20 cellular contexts compared by ENCODE assay signal in the genomic region with DNA sequence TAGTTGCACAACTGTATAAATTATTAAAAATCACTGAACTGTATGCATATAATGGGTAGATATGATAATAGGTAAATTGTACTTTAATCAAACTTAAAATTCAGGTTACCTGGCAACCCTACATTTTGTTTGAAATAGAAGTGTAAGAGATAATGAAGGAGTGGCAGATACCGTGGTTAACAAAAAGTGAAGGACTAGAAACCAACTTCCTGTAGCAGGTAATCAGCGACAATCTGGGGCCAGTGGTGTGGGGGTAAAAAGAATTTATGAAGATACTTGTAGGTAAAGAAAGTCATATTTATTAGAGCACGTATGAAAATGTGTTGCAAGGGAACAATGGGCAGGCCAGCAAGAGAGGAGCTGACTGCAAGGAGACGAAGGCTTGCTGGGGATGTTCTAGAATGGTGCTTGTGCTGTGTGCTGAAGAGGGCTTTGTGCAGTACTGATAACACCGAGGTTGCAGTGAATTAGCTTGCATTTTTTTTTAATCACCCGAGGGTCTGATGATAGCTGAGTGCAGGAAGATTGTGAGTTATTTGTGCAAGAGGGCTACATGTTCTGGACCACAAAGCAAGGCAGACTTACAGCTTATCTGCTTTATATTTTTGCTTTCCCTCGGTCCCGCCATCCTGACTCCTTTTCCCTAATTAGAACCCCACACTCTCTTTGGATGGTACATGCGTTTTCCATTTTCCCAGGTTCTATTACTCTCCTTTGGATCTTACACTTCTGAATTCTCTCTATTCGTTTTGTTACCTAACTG.
"Had no signal": no experiment of that assay in that cellular context is flagged by ENCODE, and none has a peak within 500 bp of the region (broad histone marks: within the 10 kb centered on the region; RNA-seq: fewer than 3 reads in every experiment).

No MANE protein-coding gene starts in this region.

- H3K27ac Mint-ChIP-seq: progenitor cell of endocrine pancreas, type B pancreatic cell had no signal

- H3K36me3 ChIP-seq: esophagus muscularis mucosa, gastrocnemius medialis, heart right ventricle, pancreas, thyroid gland had no signal

- DNase-seq: cortex of kidney; dorsolateral prefrontal cortex; effector memory CD4-positive, alpha-beta T cell; gastrocnemius medialis; heart right ventricle; islet precursor cell; mammary epithelial cell; occipital lobe; pancreas; right cardiac atrium; stimulated activated CD4-positive, alpha-beta T cell treated with anti-CD3 and anti-CD28 coated beads, Interleukin-2, amount 100 ng/mL, for 48 hours; stimulated activated naive CD4-positive, alpha-beta T cell treated with Interleukin-2 at 50 U/mL for 16 hours; thyroid gland had no signal

- H3K36me3 Mint-ChIP-seq: type B pancreatic cell had no signal

- H3K9me3 Mint-ChIP-seq: type B pancreatic cell had no signal

- H3K4me3 ChIP-seq: dorsolateral prefrontal cortex, esophagus muscularis mucosa, gastrocnemius medialis, heart right ventricle, pancreas, smooth muscle cell, thyroid gland had no signal

- H3K4me1 ChIP-seq: gastrocnemius medialis had no signal

- H3K27ac ChIP-seq: dorsolateral prefrontal cortex, epithelial cell of prostate, esophagus muscularis mucosa, gastrocnemius medialis, heart right ventricle, pancreas, thyroid gland had no signal

- H3K9me3 ChIP-seq: esophagus muscularis mucosa, gastrocnemius medialis, pancreas, thyroid gland had no signal

- H3K4me1 Mint-ChIP-seq: nephron had no signal

- H3K27me3 ChIP-seq: dorsolateral prefrontal cortex, esophagus muscularis mucosa, gastrocnemius medialis, pancreas, thyroid gland had no signal

- H3K4me3 Mint-ChIP-seq: nephron, type B pancreatic cell had no signal

- ATAC-seq: gastrocnemius medialis, heart right ventricle, left lobe of liver, pancreas, right cardiac atrium had no signal
